Comparison of ENCODE assay signal across 8 cellular contexts in the genomic region with DNA sequence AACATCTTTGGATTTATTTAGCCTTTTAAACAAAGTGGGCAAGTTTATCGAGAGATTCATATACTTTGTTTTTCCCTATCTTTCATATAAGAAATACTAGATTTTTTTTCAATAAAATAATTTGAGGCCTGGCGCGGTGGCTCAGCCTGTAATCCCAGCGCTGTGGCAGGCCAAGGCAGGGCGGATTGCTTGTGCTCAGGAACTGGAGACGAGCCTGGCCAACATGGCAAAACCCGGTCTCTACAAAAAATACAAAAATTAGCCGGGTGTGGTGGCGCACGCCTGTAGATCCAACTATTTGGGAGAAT. TPM values are rescaled to one million over a fixed set of nuclear protein-coding genes. Genes with fewer than 3 reads are reported as not detected.
DNase-seq lines count a peak whose midpoint lies in the region; ATAC-seq and TF ChIP-seq lines count a peak whose summit lies in the region.

No MANE protein-coding gene starts in this region.

- H3K4me1 Mint-ChIP-seq in naive thymus-derived CD4-positive, alpha-beta T cell, result peaks cover 18 to 29% (median 21%) of the 10 kb centered on the region in 7 donors

- H3K4me3 ChIP-seq in AG09309 (ENCODE audit: control insufficient read depth, low read depth, low read length) (peak overlapping the region; percentile 95; the same call in 1 of the 2 replicates), coronary artery (peak overlapping the region; percentile 93)
- peak overlapping the region; percentile 94 for H3K4me3 ChIP-seq in naive thymus-derived CD4-positive, alpha-beta T cell (ENCODE audit: low read length)

- H3K27ac ChIP-seq in KOPT-K1 (ENCODE audit: low read depth, low read length, poor library complexity, severe bottlenecking), result peak overlapping the region; percentile 85
- peak overlapping the region; percentile 73 to 93 for H3K27ac ChIP-seq in coronary artery
- peak overlapping the region; percentile 89 for H3K27ac ChIP-seq in naive thymus-derived CD4-positive, alpha-beta T cell (ENCODE audit: low read depth, low read length)

- no peaks in the 10 kb centered on the region for H3K27me3 ChIP-seq in naive thymus-derived CD4-positive, alpha-beta T cell (ENCODE audit: control insufficient read depth in 2 of 2, insufficient read depth in 2 of 2, low read length in 2 of 2)

- TF ChIP-seq CTCF in AG09309 (IDR thresholded peaks at IDR 0.05; ENCODE audit: control insufficient read depth, insufficient read depth, low read depth, low read length, missing control alignments), result no peak
- TF ChIP-seq CTCF in coronary artery (IDR thresholded peaks at IDR 0.05), result no peak

- intact Hi-C loops in naive thymus-derived CD4-positive, alpha-beta T cell (cut with micrococcal nuclease), result loop anchor here (1.0 to 5.0 kb wide), 14 partner anchors 53 to 887 kb away; a partner anchor contains a TSS

- peaks cover 0 to 3% (median 0%) of the 10 kb centered on the region in 5 donors for H3K27me3 Mint-ChIP-seq in naive thymus-derived CD4-positive, alpha-beta T cell

- no peaks in the 10 kb centered on the region for H3K9me3 ChIP-seq in KOPT-K1 (ENCODE audit: insufficient read depth, low read length, poor library complexity, severe bottlenecking)
- H3K9me3 ChIP-seq in naive thymus-derived CD4-positive, alpha-beta T cell (ENCODE audit: control insufficient read depth in 2 of 3, low read length in 3 of 3), result no peaks in the 10 kb centered on the region

- peak overlapping the region; percentile 95 to 100 (median 98) for H3K27ac Mint-ChIP-seq in naive thymus-derived CD4-positive, alpha-beta T cell

- H3K4me1 ChIP-seq in naive thymus-derived CD4-positive, alpha-beta T cell (ENCODE audit: control insufficient read depth in 2 of 2, insufficient read depth in 2 of 2, low read length in 2 of 2), result peaks cover 5 to 14% of the 10 kb centered on the region in 2 donors

- no peak for DNase-seq in AG09309 (ENCODE audit: low read depth)
- no peak for DNase-seq in coronary artery (ENCODE audit: low spot score)
- DNase-seq in naive thymus-derived CD4-positive, alpha-beta T cell, result no peak
- no peak for DNase-seq in NCI-H345 treated with DMSO at 0.1 percent for 48 hours (lab: John Stamatoyannopoulos, UW; ENCODE audit: unreplicated experiment)
- DNase-seq in DMS153 (lab: John Stamatoyannopoulos, UW), result no peak
- no peak for DNase-seq in stimulated activated CD4-positive, alpha-beta T cell treated with anti-CD3 and anti-CD28 coated beads, Interleukin-4, amount 100 ng/mL, for 4 hours
- DNase-seq in retina, result no peak

- POLR2A ChIA-PET in naive thymus-derived CD4-positive, alpha-beta T cell (lab: Charles Lee), result interaction anchor here (2.5 to 9.3 kb wide), 7 partner anchors 38 to 109 kb away, joined by 12 to 196 read pairs (median 23); a partner anchor contains a TSS

- no peak for ATAC-seq in naive thymus-derived CD4-positive, alpha-beta T cell

- peaks cover 0 to 23% (median 17%) of the 10 kb centered on the region in 5 donors for H3K36me3 Mint-ChIP-seq in naive thymus-derived CD4-positive, alpha-beta T cell

- CTCF ChIA-PET in naive thymus-derived CD4-positive, alpha-beta T cell (lab: Charles Lee), result interaction anchor here (0.7 to 5.1 kb wide), 3 partner anchors 10 to 106 kb away, joined by 3 to 81 read pairs (median 3); no protein-coding TSS in a partner anchor

- peaks cover 0 to 4% (median 0%) of the 10 kb centered on the region in 11 donors for H3K9me3 Mint-ChIP-seq in naive thymus-derived CD4-positive, alpha-beta T cell

- H3K36me3 ChIP-seq in KOPT-K1 (ENCODE audit: insufficient read depth, low read length), result 0 out of 2 replicates have a peak, but pooled peaks cover 4% of the 10 kb centered on the region
- H3K36me3 ChIP-seq in naive thymus-derived CD4-positive, alpha-beta T cell (ENCODE audit: control insufficient read depth in 2 of 3, insufficient read depth in 3 of 3, low read length in 3 of 3), result peaks cover 0 to 17% (median 0%) of the 10 kb centered on the region in 3 experiments

- peak overlapping the region; percentile 89 to 100 (median 98) for H3K4me3 Mint-ChIP-seq in naive thymus-derived CD4-positive, alpha-beta T cell

RNA-seq across cellular contexts. Expression of a gene that starts 1.6 kb away (rescaled TPM):
- total RNA-seq in naive thymus-derived CD4-positive, alpha-beta T cell, result 100 to 1,000 TPM in 2 of 5 experiments, 10 to 100 TPM in 3; 47.1 to 136 (median 85.1) TPM
- 10 to 100 TPM; 53.2 to 54.7 TPM for polyA plus RNA-seq in naive thymus-derived CD4-positive, alpha-beta T cell
